In genomic region chr12:130286041-130286440, GRCh38 we compare ENCODE assay signal across 18 cellular contexts. TPM values are rescaled to one million over a fixed set of nuclear protein-coding genes. Genes with fewer than 3 reads are reported as not detected.
DNase-seq lines count a peak whose midpoint lies in the region; ATAC-seq and TF ChIP-seq lines count a peak whose summit lies in the region.
"Had no signal": no experiment of that assay in that cellular context is flagged by ENCODE, and none has a peak within 500 bp of the region (broad histone marks: within the 10 kb centered on the region; RNA-seq: fewer than 3 reads in every experiment).

No MANE protein-coding gene starts in this region.

- H3F3A ChIP-seq in SU-DHL-6 (ENCODE audit: insufficient read depth), result no peaks in the 10 kb centered on the region

- H3K27ac ChIP-seq in SU-DHL-6 (ENCODE audit: low read depth, low read length), result no peak overlapping the region
- H3K27ac ChIP-seq: heart right ventricle, SK-N-MC, thoracic aorta had no signal

- no peaks in the 10 kb centered on the region for H3K9me2 ChIP-seq in SU-DHL-6 (replicated peaks; ENCODE audit: insufficient read depth, low read length)

- no peak overlapping the region for H3K4me2 ChIP-seq in SU-DHL-6 (ENCODE audit: low read depth, low read length, poor library complexity, severe bottlenecking)

- H3K27me3 Mint-ChIP-seq in nephron (ENCODE audit: low read depth) (peaks cover 21% of the 10 kb centered on the region), T-cell (peaks cover 0 to 17% of the 10 kb centered on the region in 2 donors)
- H3K27me3 Mint-ChIP-seq: CD4-positive, CD25-positive, alpha-beta regulatory T cell; IgD-negative memory B cell had no signal

- no peak overlapping the region for H3K9ac ChIP-seq in SU-DHL-6 (ENCODE audit: low read length)

- ATAC-seq in T-cell (replicated peaks in 1 of 4), result no peak
- ATAC-seq in GM21423 (IDR thresholded peaks at IDR 0.05; ENCODE audit: unreplicated experiment), result no peak
- ATAC-seq: heart right ventricle, left lobe of liver had no signal

- peaks cover 23% of the 10 kb centered on the region for H3K9me3 Mint-ChIP-seq in nephron
- H3K9me3 Mint-ChIP-seq in T-cell, result peaks cover 0 to 25% (median 6%) of the 10 kb centered on the region in 3 donors

- no peak overlapping the region for H2AFZ ChIP-seq in SU-DHL-6 (ENCODE audit: low read depth, low read length, severe bottlenecking)

- TF ChIP-seq CTCF in GM12864 (IDR thresholded peaks at IDR 0.05; ENCODE audit: low read depth, low read length, missing control alignments), result peak; percentile 10
- peak; percentile 17 for TF ChIP-seq CTCF in SU-DHL-6 (IDR thresholded peaks at IDR 0.05; ENCODE audit: insufficient read depth, low read length, poor library complexity, severe bottlenecking)
- TF ChIP-seq CTCF in nephron (IDR thresholded peaks at IDR 0.05; ENCODE audit: unreplicated experiment in 3 of 3), result peak in 2 of 3 experiments; percentile 21 to 39

- H3K4me3 Mint-ChIP-seq in nephron (no peak overlapping the region), T-cell (no peak overlapping the region)
- H3K4me3 Mint-ChIP-seq: CD4-positive, CD25-positive, alpha-beta regulatory T cell; IgD-negative memory B cell had no signal

- no peaks in the 10 kb centered on the region for H3K79me2 ChIP-seq in SU-DHL-6 (ENCODE audit: insufficient read depth, low read length)

- POLR2A ChIA-PET in T-cell (lab: Charles Lee), result interaction anchor here in 1 of 2 donors (1.2 kb wide), 1 partner anchor 9 kb away, joined by 5 read pairs; no protein-coding TSS in a partner anchor

- DNase-seq in GM12864 (ENCODE audit: low read depth) (no peak), HT1080 (ENCODE audit: low read depth) (peak; percentile 38), T-cell (no peak), NCI-H1436 (lab: John Stamatoyannopoulos, UW) (no peak)
- DNase-seq: CD4-positive, CD25-positive, alpha-beta regulatory T cell; heart right ventricle; NCI-H187; NK-92 treated with Interleukin-12 subunit alpha and Interleukin-12 subunit beta, amount 100 ng/mL, for 24 hours had no signal

- H3K4me3 ChIP-seq in GM12864 (ENCODE audit: low read depth, low read length) (no peak overlapping the region), SU-DHL-6 (ENCODE audit: insufficient read depth, low read length, poor library complexity, severe bottlenecking) (no peak overlapping the region)
- H3K4me3 ChIP-seq: heart right ventricle, SK-N-MC, thoracic aorta had no signal

- H3K36me3 Mint-ChIP-seq in nephron (ENCODE audit: low read depth), result no peaks in the 10 kb centered on the region
- H3K36me3 Mint-ChIP-seq in T-cell, result no peaks in the 10 kb centered on the region
- H3K36me3 Mint-ChIP-seq: IgD-negative memory B cell had no signal

- H4K20me1 ChIP-seq in SU-DHL-6 (ENCODE audit: low read depth, low read length), result no peaks in the 10 kb centered on the region

- no peak overlapping the region for H3K27ac Mint-ChIP-seq in nephron
- H3K27ac Mint-ChIP-seq in T-cell, result no peak overlapping the region
- H3K27ac Mint-ChIP-seq: CD4-positive, CD25-positive, alpha-beta regulatory T cell; IgD-negative memory B cell had no signal

- H3K9me3 ChIP-seq in SU-DHL-6 (ENCODE audit: insufficient read depth, low read length), result no peaks in the 10 kb centered on the region

- CTCF ChIA-PET in T-cell (lab: Charles Lee), result no interaction called here

- H3K4me1 Mint-ChIP-seq in nephron (peaks cover 23% of the 10 kb centered on the region), T-cell (peaks cover 0 to 3% (median 0%) of the 10 kb centered on the region in 3 donors)
- H3K4me1 Mint-ChIP-seq: CD4-positive, CD25-positive, alpha-beta regulatory T cell; IgD-negative memory B cell had no signal

- no peaks in the 10 kb centered on the region for H3K27me3 ChIP-seq in SU-DHL-6 (ENCODE audit: low read length)

- H3K36me3 ChIP-seq in SU-DHL-6 (ENCODE audit: low read length), result no peaks in the 10 kb centered on the region
- H3K36me3 ChIP-seq: heart right ventricle, thoracic aorta had no signal

RNA-seq across cellular contexts. Expression of gene PIWIL1, which starts 51.6 kb away (rescaled TPM):
- total RNA-seq in HT1080 (2014; rRNA removed; shearing (Covaris generic)), result not detected in 2 replicates
- not detected in 2 replicates for polyA plus RNA-seq in HT1080 (2015; cell fraction: cytosol; rRNA removed)
- not detected in 2 replicates for polyA plus RNA-seq in HT1080 (2015; cell fraction: nucleus; rRNA removed)
- not detected for total RNA-seq in T-cell
- total RNA-seq: astrocyte; CD4-positive, CD25-positive, alpha-beta regulatory T cell; heart right ventricle; left lobe of liver; myocyte; thoracic aorta had no signal
- polyA plus RNA-seq: CD4-positive, CD25-positive, alpha-beta regulatory T cell; esophagus; IgD-negative memory B cell had no signal
